Comparison of ENCODE assay signal across 8 cellular contexts in genomic region chr2:27086090-27086721, GRCh38. TPM values are rescaled to one million over a fixed set of nuclear protein-coding genes. Genes with fewer than 3 reads are reported as not detected.
DNase-seq lines count a peak whose midpoint lies in the region; ATAC-seq and TF ChIP-seq lines count a peak whose summit lies in the region.

No MANE protein-coding gene starts in this region.

- no peaks in the 10 kb centered on the region for H3K9me3 ChIP-seq in CD8-positive, alpha-beta T cell (ENCODE audit: low read length)
- no peaks in the 10 kb centered on the region for H3K9me3 ChIP-seq in duodenal mucosa (ENCODE audit: control insufficient read depth in 1 of 2, low read length in 2 of 2)
- H3K9me3 ChIP-seq in lower lobe of right lung = no peaks in the 10 kb centered on the region

- peak overlapping the region; percentile 58 to 76 for H3K9ac ChIP-seq in duodenal mucosa (ENCODE audit: low read depth in 1 of 2, low read length in 2 of 2)

- H3K4me1 Mint-ChIP-seq in CD8-positive, alpha-beta T cell (ENCODE audit: low read depth) = peaks cover 21% of the 10 kb centered on the region
- peaks cover 41% of the 10 kb centered on the region for H3K4me1 Mint-ChIP-seq in activated CD4-positive, alpha-beta memory T cell treated with anti-CD3 and anti-CD28 coated beads, Interleukin-2, amount 10 ng/mL, durations not matched to agents 7 days and 5 days

- peak; percentile 94 to 100 (median 98) for DNase-seq in CD8-positive, alpha-beta T cell
- DNase-seq in NCI-H82 treated with DMSO at 0.1 percent for 48 hours (lab: John Stamatoyannopoulos, UW; ENCODE audit: unreplicated experiment) (peak; percentile 77), lower lobe of right lung (peak; percentile 96)
- peak; percentile 98 for DNase-seq in activated CD4-positive, alpha-beta memory T cell treated with anti-CD3 and anti-CD28 coated beads, Interleukin-2, amount 10 ng/mL, durations not matched to agents 7 days and 5 days
- DNase-seq in stimulated activated CD4-positive, alpha-beta T cell treated with anti-CD3 and anti-CD28 coated beads, TNF-alpha, amount 100 ng/mL, for 1 hour (ENCODE audit: low read depth in 3 of 3, low spot score in 1 of 3) = peak; percentile 91 to 99 (median 98)

- intact Hi-C loops in CD8-positive, alpha-beta T cell (cut with DNase I, micrococcal nuclease) = loop anchor here (1.0 to 10.0 kb wide), 15 partner anchors 15 to 349 kb away; partner anchors contain the start of genes ATRAID (in 2 of the 2), OST4 (in 2 of the 2), PREB (in 2 of the 2) and SLC5A6 (in 2 of the 2)
- intact Hi-C loops in lower lobe of right lung (cut with DNase I) = no loop called here

- H3K27me3 Mint-ChIP-seq in CD8-positive, alpha-beta T cell (ENCODE audit: low read depth) = no peaks in the 10 kb centered on the region
- H3K27me3 Mint-ChIP-seq in activated CD4-positive, alpha-beta memory T cell treated with anti-CD3 and anti-CD28 coated beads, Interleukin-2, amount 10 ng/mL, durations not matched to agents 7 days and 5 days = no peaks in the 10 kb centered on the region

- CTCF ChIA-PET in CD8-positive, alpha-beta T cell (lab: Charles Lee) = interaction anchor here (1.0 to 1.6 kb wide), 6 partner anchors 12 to 193 kb away, joined by 3 to 7 read pairs (median 4); partner anchors contain the start of genes AGBL5 and OST4
- CTCF ChIA-PET in activated CD4-positive, alpha-beta memory T cell treated with anti-CD3 and anti-CD28 coated beads, Interleukin-2, amount 10 ng/mL, durations not matched to agents 7 days and 5 days (lab: Charles Lee) = interaction anchor here (1.0 to 2.7 kb wide), 9 partner anchors 10 to 194 kb away, joined by 3 to 15 read pairs (median 5); partner anchors contain the start of genes AGBL5, OST4 and TMEM214

- ATAC-seq in CD8-positive, alpha-beta T cell = peak; percentile 89
- ATAC-seq in GM19452 (IDR thresholded peaks at IDR 0.05; ENCODE audit: unreplicated experiment) = peak; percentile 80
- ATAC-seq in HG03571 (IDR thresholded peaks at IDR 0.05; ENCODE audit: unreplicated experiment) = peak; percentile 65
- ATAC-seq in lower lobe of right lung = peak; percentile 95 to 96

- peak overlapping the region; percentile 83 for H3K4me3 Mint-ChIP-seq in CD8-positive, alpha-beta T cell
- peak overlapping the region; percentile 79 for H3K4me3 Mint-ChIP-seq in activated CD4-positive, alpha-beta memory T cell treated with anti-CD3 and anti-CD28 coated beads, Interleukin-2, amount 10 ng/mL, durations not matched to agents 7 days and 5 days

- POLR2A ChIA-PET in CD8-positive, alpha-beta T cell (lab: Charles Lee) = interaction anchor here (1.1 to 4.4 kb wide), 5 partner anchors 12 to 53 kb away, joined by 3 to 31 read pairs (median 5); partner anchors contain the start of genes AGBL5, OST4 and TMEM214
- POLR2A ChIA-PET in activated CD4-positive, alpha-beta memory T cell treated with anti-CD3 and anti-CD28 coated beads, Interleukin-2, amount 10 ng/mL, durations not matched to agents 7 days and 5 days (lab: Charles Lee) = interaction anchor here (1.1 to 11.8 kb wide), 6 partner anchors 10 to 283 kb away, joined by 3 to 125 read pairs (median 6); partner anchors contain the start of genes AGBL5, EIF2B4 and OST4

- H3K27ac Mint-ChIP-seq in CD8-positive, alpha-beta T cell = peak overlapping the region; percentile 80
- H3K27ac Mint-ChIP-seq in activated CD4-positive, alpha-beta memory T cell treated with anti-CD3 and anti-CD28 coated beads, Interleukin-2, amount 10 ng/mL, durations not matched to agents 7 days and 5 days = peak overlapping the region; percentile 80

- no peaks in the 10 kb centered on the region for H3K27me3 ChIP-seq in CD8-positive, alpha-beta T cell (ENCODE audit: insufficient read depth, low read length)
- H3K27me3 ChIP-seq in duodenal mucosa (ENCODE audit: control insufficient read depth in 1 of 2, insufficient read depth in 2 of 2, low read length in 2 of 2) (no peaks in the 10 kb centered on the region), lower lobe of right lung (ENCODE audit: low read depth) (no peaks in the 10 kb centered on the region)

- H3K4me3 ChIP-seq in CD8-positive, alpha-beta T cell (ENCODE audit: low read depth, low read length) = peak overlapping the region; percentile 80
- H3K4me3 ChIP-seq in duodenal mucosa (ENCODE audit: low read depth in 1 of 2, low read length in 2 of 2) (peak overlapping the region; percentile 76 to 92), lower lobe of right lung (peak overlapping the region; percentile 73)

- H3K9me3 Mint-ChIP-seq in CD8-positive, alpha-beta T cell = no peaks in the 10 kb centered on the region
- H3K9me3 Mint-ChIP-seq in activated CD4-positive, alpha-beta memory T cell treated with anti-CD3 and anti-CD28 coated beads, Interleukin-2, amount 10 ng/mL, durations not matched to agents 7 days and 5 days = no peaks in the 10 kb centered on the region

- H3K27ac ChIP-seq in CD8-positive, alpha-beta T cell (ENCODE audit: low read depth, low read length) = peak overlapping the region; percentile 82
- H3K27ac ChIP-seq in duodenal mucosa (ENCODE audit: low read depth, low read length) = peak overlapping the region; percentile 85
- peak overlapping the region; percentile 92 for H3K27ac ChIP-seq in lower lobe of right lung

- H3K4me1 ChIP-seq in CD8-positive, alpha-beta T cell (ENCODE audit: insufficient read depth, low read length) = peaks cover 28% of the 10 kb centered on the region
- peaks cover 28 to 47% of the 10 kb centered on the region in 2 donors for H3K4me1 ChIP-seq in duodenal mucosa (ENCODE audit: control insufficient read depth in 1 of 2, insufficient read depth in 2 of 2, low read length in 2 of 2)
- peaks cover 38% of the 10 kb centered on the region for H3K4me1 ChIP-seq in lower lobe of right lung

- no peaks in the 10 kb centered on the region for H3K36me3 ChIP-seq in CD8-positive, alpha-beta T cell (ENCODE audit: insufficient read depth, low read length)
- no peaks in the 10 kb centered on the region for H3K36me3 ChIP-seq in duodenal mucosa (ENCODE audit: control insufficient read depth in 1 of 2, insufficient read depth in 2 of 2, low read length in 2 of 2)
- no peaks in the 10 kb centered on the region for H3K36me3 ChIP-seq in lower lobe of right lung

- H3K36me3 Mint-ChIP-seq in CD8-positive, alpha-beta T cell = no peaks in the 10 kb centered on the region
- H3K36me3 Mint-ChIP-seq in activated CD4-positive, alpha-beta memory T cell treated with anti-CD3 and anti-CD28 coated beads, Interleukin-2, amount 10 ng/mL, durations not matched to agents 7 days and 5 days (ENCODE audit: low read depth) = no peaks in the 10 kb centered on the region

- peak; percentile 81 for TF ChIP-seq CTCF in CD8-positive, alpha-beta T cell (IDR thresholded peaks at IDR 0.05)
- TF ChIP-seq CTCF in lower lobe of right lung (IDR thresholded peaks at IDR 0.05) = peak; percentile 97

RNA-seq across cellular contexts. Expression of gene KHK, which starts 0.4 kb away (rescaled TPM):
- 1 to 10 TPM in 1 of 2 experiments, under 1 TPM in 1; 0.42 to 1.9 TPM for total RNA-seq in CD8-positive, alpha-beta T cell
- total RNA-seq in activated CD4-positive, alpha-beta memory T cell treated with anti-CD3 and anti-CD28 coated beads, Interleukin-2, amount 10 ng/mL, durations not matched to agents 7 days and 5 days = 1 to 10 TPM; 5.6 to 6.6 TPM
- 5.1 TPM for total RNA-seq in lower lobe of right lung

RNA-seq across cellular contexts. Expression of gene EMILIN1, which starts 7.8 kb away (rescaled TPM):
- under 1 TPM in 1 of 2 experiments, not detected in 1; 0.11 TPM for total RNA-seq in CD8-positive, alpha-beta T cell
- total RNA-seq in activated CD4-positive, alpha-beta memory T cell treated with anti-CD3 and anti-CD28 coated beads, Interleukin-2, amount 10 ng/mL, durations not matched to agents 7 days and 5 days = under 1 TPM; 0.70 to 0.78 TPM
- 56.3 TPM for total RNA-seq in lower lobe of right lung

RNA-seq across cellular contexts. Expression of gene OST4, which starts 14.8 kb away (rescaled TPM):
- total RNA-seq in CD8-positive, alpha-beta T cell = 100 to 1,000 TPM; 252 to 260 TPM
- total RNA-seq in activated CD4-positive, alpha-beta memory T cell treated with anti-CD3 and anti-CD28 coated beads, Interleukin-2, amount 10 ng/mL, durations not matched to agents 7 days and 5 days = 100 to 1,000 TPM; 305 to 312 TPM
- total RNA-seq in lower lobe of right lung = 243 TPM

RNA-seq across cellular contexts. Expression of gene CGREF1, which starts 32.7 kb away (rescaled TPM):
- not detected for total RNA-seq in CD8-positive, alpha-beta T cell
- 1 to 10 TPM in 1 of 2 experiments, under 1 TPM in 1; 0.75 to 1.2 TPM for total RNA-seq in activated CD4-positive, alpha-beta memory T cell treated with anti-CD3 and anti-CD28 coated beads, Interleukin-2, amount 10 ng/mL, durations not matched to agents 7 days and 5 days
- 0.74 TPM for total RNA-seq in lower lobe of right lung

RNA-seq across cellular contexts. Expression of gene AGBL5, which starts 34.7 kb away (rescaled TPM):
- 1 to 10 TPM; 8.0 to 9.7 TPM for total RNA-seq in CD8-positive, alpha-beta T cell
- total RNA-seq in activated CD4-positive, alpha-beta memory T cell treated with anti-CD3 and anti-CD28 coated beads, Interleukin-2, amount 10 ng/mL, durations not matched to agents 7 days and 5 days = 10 to 100 TPM; 16.9 to 18.3 TPM
- 18.9 TPM for total RNA-seq in lower lobe of right lung

Comparison
In these comparisons a context has a peak if more than half of its experiments do, and no peak if none do; other contexts are left out.
1. Peak in every context shown above with its lines: DNase-seq, ATAC-seq, H3K4me3 ChIP-seq and H3K27ac ChIP-seq.
2. RNA of gene EMILIN1, which starts 7.8 kb away (total RNA-seq): 56.3 TPM in lower lobe of right lung (single experiment); 0.70 to 0.78 TPM in activated CD4-positive, alpha-beta memory T cell treated with anti-CD3 and anti-CD28 coated beads, Interleukin-2, amount 10 ng/mL, durations not matched to agents 7 days and 5 days and 0.11 TPM in CD8-positive, alpha-beta T cell; every median in the first group is over 10 times any median in the second.